ENCODE assay signal across 8 cellular contexts in the genomic region with DNA sequence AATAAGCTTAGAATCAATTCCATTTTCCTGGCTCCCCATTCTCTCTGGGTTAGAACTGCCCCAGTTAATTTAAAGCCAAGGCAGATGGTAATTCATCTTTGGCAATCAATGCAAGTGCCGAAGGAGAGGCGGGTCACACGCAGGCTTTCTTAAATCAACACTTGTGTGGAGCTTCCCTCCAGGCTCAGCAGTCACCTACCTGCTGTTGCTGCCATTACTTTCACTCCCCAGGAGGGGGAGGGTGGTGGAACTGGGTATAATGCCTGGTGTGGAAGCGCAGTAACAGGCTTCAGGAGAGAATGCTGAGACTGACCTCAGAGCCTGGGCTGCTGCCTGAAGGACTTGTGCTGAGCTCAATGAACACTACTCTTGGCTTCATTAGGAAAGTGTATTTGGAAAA. TPM values are rescaled to one million over a fixed set of nuclear protein-coding genes. Genes with fewer than 3 reads are reported as not detected.
DNase-seq lines count a peak whose midpoint lies in the region; ATAC-seq, FAIRE-seq and TF ChIP-seq lines count a peak whose summit lies in the region.

No MANE protein-coding gene starts in this region.

- H3K27ac ChIP-seq in suprapubic skin = no peak overlapping the region

- WGBS in suprapubic skin = 33% methylated on average over 4 of the region's 4 CpGs

- H3K4me1 ChIP-seq in mucosa of descending colon (ENCODE audit: low read depth) = peaks cover 3% of the 10 kb centered on the region
- no peaks in the 10 kb centered on the region for H3K4me1 ChIP-seq in suprapubic skin

- intact Hi-C loops in mucosa of descending colon (cut with DNase I, micrococcal nuclease) = no loop called here

- peak; percentile 48 for TF ChIP-seq CTCF in bronchial epithelial cell (IDR thresholded peaks at IDR 0.05; ENCODE audit: insufficient read depth, low read length, severe bottlenecking)
- no peak for TF ChIP-seq CTCF in mucosa of descending colon (IDR thresholded peaks at IDR 0.05)
- no peak for TF ChIP-seq CTCF in suprapubic skin (IDR thresholded peaks at IDR 0.05)

- TF ChIP-seq POLR2A in suprapubic skin (IDR thresholded peaks at IDR 0.05) = no peak

- no peak for TF ChIP-seq EP300 in suprapubic skin (IDR thresholded peaks at IDR 0.05)

- DNase-seq in M059J (ENCODE audit: low read depth) (peak; percentile 12), bronchial epithelial cell (ENCODE audit: low read depth) (peak; percentile 48), mucosa of descending colon (peak in 2 of 3 donors; percentile 44 to 61), suprapubic skin (ENCODE audit: low spot score in 2 of 2) (no peak), SIG-M5 (lab: John Stamatoyannopoulos, UW) (no peak), NCI-H2196 treated with DMSO at 0.1 percent for 48 hours (lab: John Stamatoyannopoulos, UW; ENCODE audit: unreplicated experiment) (no peak)

- no peak for FAIRE-seq in bronchial epithelial cell (lab: Jason Lieb, UNC)

- H3K36me3 ChIP-seq in bronchial epithelial cell (ENCODE audit: control insufficient read depth, insufficient read depth, low read length) = no peaks in the 10 kb centered on the region
- H3K36me3 ChIP-seq in mucosa of descending colon (ENCODE audit: low read depth) = no peaks in the 10 kb centered on the region
- H3K36me3 ChIP-seq in suprapubic skin = no peaks in the 10 kb centered on the region

- H3K27me3 ChIP-seq in bronchial epithelial cell (ENCODE audit: control insufficient read depth, insufficient read depth, low read length) (no peaks in the 10 kb centered on the region), suprapubic skin (no peaks in the 10 kb centered on the region)

- H3K4me3 ChIP-seq in bronchial epithelial cell (ENCODE audit: low read depth, low read length) = no peak overlapping the region
- no peak overlapping the region for H3K4me3 ChIP-seq in mucosa of descending colon
- no peak overlapping the region for H3K4me3 ChIP-seq in suprapubic skin

- H3K9me3 ChIP-seq in mucosa of descending colon (no peaks in the 10 kb centered on the region), suprapubic skin (no peaks in the 10 kb centered on the region)

- ATAC-seq in GM18498 (IDR thresholded peaks at IDR 0.05; ENCODE audit: unreplicated experiment) = peak; percentile 76
- peak; percentile 96 for ATAC-seq in mucosa of descending colon
- no peak for ATAC-seq in GM21367 (IDR thresholded peaks at IDR 0.05; ENCODE audit: unreplicated experiment)

RNA-seq across cellular contexts. Expression of a gene that starts 19.2 kb away (rescaled TPM):
- total RNA-seq in M059J (2014; rRNA removed; shearing (Covaris generic)) = not detected in 2 replicates
- not detected in 2 replicates for total RNA-seq in bronchial epithelial cell
- 1 to 10 TPM in 1 of 3 donors, under 1 TPM in 1, not detected in 1; 0.51 to 2.1 TPM for total RNA-seq in mucosa of descending colon
- not detected for total RNA-seq in suprapubic skin

Comparison
In these comparisons a context has a peak if more than half of its experiments do, and no peak if none do; other contexts are left out.
1. DNase-seq: peak in M059J (single experiment), bronchial epithelial cell (single experiment) and mucosa of descending colon (2 of 3); none in suprapubic skin (0 of 2), SIG-M5 (single experiment) and NCI-H2196 treated with DMSO at 0.1 percent for 48 hours (single experiment).